In genomic region chr17:2712300-2713043, GRCh38 we compare ENCODE assay signal across 8 cellular contexts. TPM values are rescaled to one million over a fixed set of nuclear protein-coding genes. Genes with fewer than 3 reads are reported as not detected.
DNase-seq lines count a peak whose midpoint lies in the region; ATAC-seq and TF ChIP-seq lines count a peak whose summit lies in the region.

No MANE protein-coding gene starts in this region.

- no peaks in the 10 kb centered on the region for H3K27me3 ChIP-seq in neuron (ENCODE audit: insufficient read depth, low read length)

- H3K9me3 ChIP-seq in neuron (ENCODE audit: low read length), result no peaks in the 10 kb centered on the region

- POLR2A ChIA-PET in RWPE1 (lab: Yijun Ruan, JAX; ENCODE audit: low non-redundant PET), result interaction anchor here (0.5 kb wide), 1 partner anchor 175 kb away, joined by 4 read pairs; no protein-coding TSS in a partner anchor

- H3K4me1 ChIP-seq in neuron (ENCODE audit: insufficient read depth, low read length), result peaks cover 14% of the 10 kb centered on the region

- no peaks in the 10 kb centered on the region for H3K36me3 ChIP-seq in neuron (ENCODE audit: insufficient read depth, low read length)

- DNase-seq in G401 (ENCODE audit: low spot score) (peak; percentile 40), RWPE1 (ENCODE audit: low spot score) (no peak), epithelial cell of prostate (ENCODE audit: low read depth, low spot score) (no peak), hippocampal formation (lab: John Stamatoyannopoulos, UW) (no peak), T-helper 9 cell (no peak), RPMI8226 (no peak)

- no peak for TF ChIP-seq CTCF in RWPE1 (conservative IDR thresholded peaks at IDR 0.05; ENCODE audit: low read depth)

- H3K27ac ChIP-seq in RWPE1, result peak overlapping the region; percentile 85
- H3K27ac ChIP-seq in epithelial cell of prostate, result peak overlapping the region; percentile 69

- CTCF ChIA-PET in RWPE1 (lab: Yijun Ruan, JAX), result interaction anchor here (0.6 kb wide), 1 partner anchor 255 kb away, joined by 3 read pairs; no protein-coding TSS in a partner anchor

- in situ Hi-C loops in G401 (cut with HindIII; ENCODE audit: low sequenced_read_pairs), result no loop called here

- ATAC-seq in GM21825 (IDR thresholded peaks at IDR 0.05; ENCODE audit: unreplicated experiment), result no peak

- H2AFZ ChIP-seq in neuron (ENCODE audit: low read depth, low read length), result peak overlapping the region; percentile 57

- H3K4me3 ChIP-seq in neuron (ENCODE audit: low read length), result no peak overlapping the region

RNA-seq across cellular contexts. Expression of gene CLUH, which starts 0.9 kb away (rescaled TPM):
- total RNA-seq in G401 (2014; rRNA removed; shearing (Covaris generic)), result 54.1 and 58.1 TPM in 2 replicates

RNA-seq across cellular contexts. Expression of gene CCDC92B, which starts 37.0 kb away (rescaled TPM):
- 0.06 and 0.31 TPM in 2 replicates for total RNA-seq in G401 (2014; rRNA removed; shearing (Covaris generic))
